Comparison of ENCODE assay signal across 22 cellular contexts in the genomic region with DNA sequence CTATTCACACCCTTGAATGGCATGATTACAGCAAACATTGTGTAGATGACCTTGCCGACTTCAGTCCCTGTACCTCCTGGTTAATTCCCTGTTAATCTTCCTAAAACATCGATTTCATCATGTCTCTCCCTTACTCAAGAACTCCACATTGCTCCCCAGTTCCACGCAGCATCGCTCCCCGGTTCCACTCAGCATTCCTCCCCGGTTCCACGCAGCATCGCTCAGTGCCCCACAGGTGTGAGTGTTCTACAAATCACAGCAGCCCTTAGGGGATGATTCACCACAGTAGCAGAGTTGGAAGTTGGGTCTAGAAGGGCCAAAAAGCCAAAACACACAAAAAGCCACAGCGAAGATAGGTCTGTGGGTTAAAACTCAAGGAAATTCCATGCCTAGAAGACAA. TPM values are rescaled to one million over a fixed set of nuclear protein-coding genes. Genes with fewer than 3 reads are reported as not detected.
DNase-seq lines count a peak whose midpoint lies in the region; ATAC-seq and TF ChIP-seq lines count a peak whose summit lies in the region.
"Had no signal": no experiment of that assay in that cellular context is flagged by ENCODE, and none has a peak within 500 bp of the region (broad histone marks: within the 10 kb centered on the region; RNA-seq: fewer than 3 reads in every experiment).

No MANE protein-coding gene starts in this region.

- H4K20me1 ChIP-seq in mammary epithelial cell (ENCODE audit: insufficient read depth, low read length) = no peaks in the 10 kb centered on the region

- peaks cover 8% of the 10 kb centered on the region for H3K36me3 Mint-ChIP-seq in Caco-2 (ENCODE audit: insufficient read depth, unreplicated experiment)
- H3K36me3 Mint-ChIP-seq in stimulated activated effector memory CD8-positive, alpha-beta T cell treated with anti-CD3 and anti-CD28 coated beads, Interleukin-12 subunit alpha, Interleukin-12 subunit beta, amount 100 ng/mL, for 72 hours = peaks cover 5% of the 10 kb centered on the region
- no peaks in the 10 kb centered on the region for H3K36me3 Mint-ChIP-seq in activated T-helper 2 cell treated with anti-CD3 and anti-CD28 coated beads, Interferon-gamma antibody, Interleukin-2, Interleukin-4, amounts not matched to agents 10 μg/mL and 5 μg/mL and 100 μg/mL, durations not matched to agents 14 hours and 24 hours and 36 hours (ENCODE audit: low read depth)
- H3K36me3 Mint-ChIP-seq: CD8-positive, alpha-beta memory T cell had no signal

- H3K4me1 Mint-ChIP-seq in Caco-2 (ENCODE audit: low read depth, unreplicated experiment) = peaks cover 16% of the 10 kb centered on the region
- peaks cover 18% of the 10 kb centered on the region for H3K4me1 Mint-ChIP-seq in stimulated activated effector memory CD8-positive, alpha-beta T cell treated with anti-CD3 and anti-CD28 coated beads, Interleukin-12 subunit alpha, Interleukin-12 subunit beta, amount 100 ng/mL, for 72 hours
- H3K4me1 Mint-ChIP-seq in activated T-helper 2 cell treated with anti-CD3 and anti-CD28 coated beads, Interferon-gamma antibody, Interleukin-2, Interleukin-4, amounts not matched to agents 10 μg/mL and 5 μg/mL and 100 μg/mL, durations not matched to agents 14 hours and 24 hours and 36 hours (ENCODE audit: low read depth) = peaks cover 20% of the 10 kb centered on the region

- no peaks in the 10 kb centered on the region for H3K27me3 Mint-ChIP-seq in Caco-2 (ENCODE audit: insufficient read depth, unreplicated experiment)
- no peaks in the 10 kb centered on the region for H3K27me3 Mint-ChIP-seq in activated T-helper 2 cell treated with anti-CD3 and anti-CD28 coated beads, Interferon-gamma antibody, Interleukin-2, Interleukin-4, amounts not matched to agents 10 μg/mL and 5 μg/mL and 100 μg/mL, durations not matched to agents 14 hours and 24 hours and 36 hours (ENCODE audit: low read depth)

- POLR2A ChIA-PET in Caco-2 (lab: Charles Lee) = no interaction called here

- no peak overlapping the region for H3K4me3 Mint-ChIP-seq in Caco-2 (ENCODE audit: unreplicated experiment)
- H3K4me3 Mint-ChIP-seq in stimulated activated effector memory CD8-positive, alpha-beta T cell treated with anti-CD3 and anti-CD28 coated beads, Interleukin-12 subunit alpha, Interleukin-12 subunit beta, amount 100 ng/mL, for 72 hours = no peak overlapping the region
- H3K4me3 Mint-ChIP-seq in activated T-helper 2 cell treated with anti-CD3 and anti-CD28 coated beads, Interferon-gamma antibody, Interleukin-2, Interleukin-4, amounts not matched to agents 10 μg/mL and 5 μg/mL and 100 μg/mL, durations not matched to agents 14 hours and 24 hours and 36 hours (ENCODE audit: low read depth) = no peak overlapping the region
- H3K4me3 Mint-ChIP-seq: B cell; CD8-positive, alpha-beta memory T cell had no signal

- no peak overlapping the region for H3K27ac ChIP-seq in mammary epithelial cell (ENCODE audit: insufficient read depth, low read depth, low read length)
- H3K27ac ChIP-seq: C4-2B, SJSA1 had no signal

- no peaks in the 10 kb centered on the region for H3K9me3 Mint-ChIP-seq in Caco-2 (ENCODE audit: unreplicated experiment)
- no peaks in the 10 kb centered on the region for H3K9me3 Mint-ChIP-seq in stimulated activated effector memory CD8-positive, alpha-beta T cell treated with anti-CD3 and anti-CD28 coated beads, Interleukin-12 subunit alpha, Interleukin-12 subunit beta, amount 100 ng/mL, for 72 hours
- no peaks in the 10 kb centered on the region for H3K9me3 Mint-ChIP-seq in activated T-helper 2 cell treated with anti-CD3 and anti-CD28 coated beads, Interferon-gamma antibody, Interleukin-2, Interleukin-4, amounts not matched to agents 10 μg/mL and 5 μg/mL and 100 μg/mL, durations not matched to agents 14 hours and 24 hours and 36 hours
- H3K9me3 Mint-ChIP-seq: CD8-positive, alpha-beta memory T cell had no signal

- no peak overlapping the region for H3K9ac ChIP-seq in mammary epithelial cell (ENCODE audit: insufficient read depth, low read length)

- BruUV-seq in Caco-2 (replicated peaks; lab: Mats Ljungman, UMichigan) (no TSS peak), mammary epithelial cell (replicated peaks; lab: Mats Ljungman, UMichigan) (no TSS peak)

- no peak overlapping the region for H3K4me3 ChIP-seq in Caco-2 (ENCODE audit: low read depth, low read length)
- H3K4me3 ChIP-seq in mammary epithelial cell (replicated peaks in 1 of 3; ENCODE audit: insufficient read depth in 1 of 3, low read depth in 2 of 3, low read length in 3 of 3) = no peak overlapping the region
- H3K4me3 ChIP-seq: MG63, SJSA1 had no signal

- 95% methylated on average over 9 of the region's 9 CpGs for WGBS in mammary epithelial cell (ENCODE audit: low coverage, missing lambda C conversion rate)

- no peak overlapping the region for H3K4me2 ChIP-seq in mammary epithelial cell (ENCODE audit: insufficient read depth, low read depth, low read length)

- dilution Hi-C loops in mammary epithelial cell (cut with HindIII; ENCODE audit: low sequenced_read_pairs) = no loop called here

- H2AFZ ChIP-seq in mammary epithelial cell (ENCODE audit: low read depth, low read length) = peak overlapping the region; percentile 69

- H3K27me3 ChIP-seq in Caco-2 (replicated peaks; ENCODE audit: control insufficient read depth, insufficient read depth, low read length) (no peaks in the 10 kb centered on the region; the same call in 1 of the 2 replicates), mammary epithelial cell (ENCODE audit: insufficient read depth, low read length) (no peaks in the 10 kb centered on the region)
- H3K27me3 ChIP-seq: SJSA1 had no signal

- in situ Hi-C loops in mammary epithelial cell (cut with MboI; ENCODE audit: low sequenced_read_pairs in 2 of 2) = no loop called here

- CTCF ChIA-PET in Caco-2 (lab: Charles Lee) (no interaction called here), mammary epithelial cell (lab: Charles Lee; ENCODE audit: low non-redundant PET) (no interaction called here)

- no peaks in the 10 kb centered on the region for H3K36me3 ChIP-seq in Caco-2 (ENCODE audit: control insufficient read depth, insufficient read depth, low read length)
- H3K36me3 ChIP-seq in mammary epithelial cell (ENCODE audit: insufficient read depth, low read length) = no peaks in the 10 kb centered on the region
- H3K36me3 ChIP-seq: MG63, SJSA1 had no signal

- no peaks in the 10 kb centered on the region for H3K79me2 ChIP-seq in mammary epithelial cell (ENCODE audit: insufficient read depth, low read length)

- H3K9me3 ChIP-seq in Caco-2 (no peaks in the 10 kb centered on the region), mammary epithelial cell (replicated peaks; ENCODE audit: insufficient read depth, low read length) (no peaks in the 10 kb centered on the region)
- H3K9me3 ChIP-seq: MG63, SJSA1 had no signal

- H3K27ac Mint-ChIP-seq in Caco-2 (ENCODE audit: unreplicated experiment) = peak overlapping the region; percentile 3
- peak overlapping the region; percentile 30 for H3K27ac Mint-ChIP-seq in stimulated activated effector memory CD8-positive, alpha-beta T cell treated with anti-CD3 and anti-CD28 coated beads, Interleukin-12 subunit alpha, Interleukin-12 subunit beta, amount 100 ng/mL, for 72 hours
- no peak overlapping the region for H3K27ac Mint-ChIP-seq in activated T-helper 2 cell treated with anti-CD3 and anti-CD28 coated beads, Interferon-gamma antibody, Interleukin-2, Interleukin-4, amounts not matched to agents 10 μg/mL and 5 μg/mL and 100 μg/mL, durations not matched to agents 14 hours and 24 hours and 36 hours
- H3K27ac Mint-ChIP-seq: B cell had no signal

- no peak for DNase-seq in Caco-2
- DNase-seq in mammary epithelial cell = no peak
- DNase-seq in mesenteric fat pad (ENCODE audit: low spot score) = peak; percentile 72
- DNase-seq in stimulated activated effector memory CD8-positive, alpha-beta T cell treated with anti-CD3 and anti-CD28 coated beads, Interleukin-12 subunit alpha, Interleukin-12 subunit beta, amount 100 ng/mL, for 72 hours (ENCODE audit: low spot score in 2 of 2) = no peak
- DNase-seq in activated T-helper 2 cell treated with anti-CD3 and anti-CD28 coated beads, Interferon-gamma antibody, Interleukin-2, Interleukin-4, amounts not matched to agents 10 μg/mL and 5 μg/mL and 100 μg/mL, durations not matched to agents 14 hours and 24 hours and 36 hours (ENCODE audit: low spot score) = no peak
- DNase-seq in mucosa of gallbladder (ENCODE audit: low spot score) = no peak
- DNase-seq: Calu3; CD8-positive, alpha-beta memory T cell; DMS79 treated with DMSO at 0.1 percent for 48 hours; GF-D8; KBM-7; MG63; NCI-H2029 treated with DMSO at 0.1 percent for 48 hours; NCI-H2227 treated with DMSO at 0.1 percent for 48 hours; NCI-H526 treated with DMSO at 0.1 percent for 48 hours; Right ventricle myocardium superior; RPMI8226 had no signal

- TF ChIP-seq CTCF in Caco-2 (IDR thresholded peaks at IDR 0.05; ENCODE audit: insufficient read depth in 1 of 2, low read depth in 1 of 2, low read length in 1 of 2, severe bottlenecking in 1 of 2, unreplicated experiment in 1 of 2) (no peak), mammary epithelial cell (conservative IDR thresholded peaks at IDR 0.05 in 1 of 2, IDR thresholded peaks at IDR 0.05 in 1 of 2; ENCODE audit: extremely low read depth in 1 of 2, insufficient read depth in 1 of 2, low read depth in 1 of 2, low read length in 2 of 2) (no peak)

- H3K4me1 ChIP-seq in Caco-2 (peaks cover 6% of the 10 kb centered on the region; the same call in 1 of the 2 replicates), mammary epithelial cell (ENCODE audit: insufficient read depth, low read length) (peaks cover 35% of the 10 kb centered on the region)
- H3K4me1 ChIP-seq: SJSA1 had no signal

- no peak for ATAC-seq in stimulated activated effector memory CD8-positive, alpha-beta T cell treated with anti-CD3 and anti-CD28 coated beads, Interleukin-12 subunit alpha, Interleukin-12 subunit beta, amount 100 ng/mL, for 72 hours
- ATAC-seq in GM21360 (IDR thresholded peaks at IDR 0.05; ENCODE audit: unreplicated experiment) = no peak
- ATAC-seq: HCT116 had no signal

- intact Hi-C loops in Caco-2 (cut with micrococcal nuclease; ENCODE audit: unreplicated experiment) = no loop called here
- intact Hi-C loops in mammary epithelial cell (cut with micrococcal nuclease) = no loop called here
- intact Hi-C loops in activated T-helper 2 cell treated with anti-CD3 and anti-CD28 coated beads, Interferon-gamma antibody, Interleukin-2, Interleukin-4, amounts not matched to agents 10 μg/mL and 5 μg/mL and 100 μg/mL, durations not matched to agents 14 hours and 24 hours and 36 hours (cut with micrococcal nuclease) = no loop called here

RNA-seq across cellular contexts. Expression of a gene that starts 8.6 kb away (rescaled TPM):
- 36.0 and 37.9 TPM in 2 replicates for total RNA-seq in Caco-2 (2022)
- total RNA-seq in mammary epithelial cell = 100 to 1,000 TPM in 1 of 2 donors, 10 to 100 TPM in 1; 20.5 to 107 TPM
- 24.2 TPM for polyA plus RNA-seq in mammary epithelial cell
- 44.0 TPM for polyA minus RNA-seq in mammary epithelial cell
- total RNA-seq in mesenteric fat pad = 40.5 TPM
- total RNA-seq in activated T-helper 2 cell treated with anti-CD3 and anti-CD28 coated beads, Interferon-gamma antibody, Interleukin-2, Interleukin-4, amounts not matched to agents 10 μg/mL and 5 μg/mL and 100 μg/mL, durations not matched to agents 14 hours and 24 hours and 36 hours = 122 and 123 TPM in 2 replicates
- 47.3 TPM for total RNA-seq in mucosa of gallbladder
